ENCODE assay signal across 8 cellular contexts in genomic region chr19:19034204-19034624, GRCh38. TPM values are rescaled to one million over a fixed set of nuclear protein-coding genes. Genes with fewer than 3 reads are reported as not detected.
DNase-seq lines count a peak whose midpoint lies in the region; ATAC-seq and TF ChIP-seq lines count a peak whose summit lies in the region.

No MANE protein-coding gene starts in this region.

- no peak for TF ChIP-seq CTCF in WI38 (IDR thresholded peaks at IDR 0.05; ENCODE audit: low read depth, low read length)
- no peak for TF ChIP-seq CTCF in cardiac fibroblast (IDR thresholded peaks at IDR 0.05; ENCODE audit: low read depth, low read length)

- peak; percentile 35 for ATAC-seq in HG02884 (IDR thresholded peaks at IDR 0.05; ENCODE audit: unreplicated experiment)
- ATAC-seq in HG03108 (IDR thresholded peaks at IDR 0.05; ENCODE audit: unreplicated experiment) = no peak

- DNase-seq in Daoy (ENCODE audit: low read depth) = peak; percentile 91
- DNase-seq in NCI-H226 = peak; percentile 72
- peak; percentile 69 to 71 for DNase-seq in cardiac fibroblast (ENCODE audit: low read depth in 2 of 2)
- peak; percentile 74 for DNase-seq in left kidney (ENCODE audit: low read depth, low spot score)
- peak; percentile 74 for DNase-seq in stimulated activated CD4-positive, alpha-beta T cell treated with anti-CD3 and anti-CD28 coated beads, Interleukin-2, amount 100 ng/mL, for 4 hours (ENCODE audit: low read depth)

- H3K4me3 ChIP-seq in WI38 (ENCODE audit: low read depth, low read length) (peak overlapping the region; percentile 92), cardiac fibroblast (replicated peaks in 1 of 2; ENCODE audit: low read depth in 2 of 2, low read length in 2 of 2) (peak overlapping the region; percentile 75 to 92)

RNA-seq across cellular contexts. Expression of gene ARMC6, which starts 0.8 kb away (rescaled TPM):
- 82.6 and 91.8 TPM in 2 replicates for total RNA-seq in Daoy (2014; rRNA removed; shearing (Covaris generic))

RNA-seq across cellular contexts. Expression of gene SUGP2, which starts 0.9 kb away (rescaled TPM):
- 31.9 and 33.5 TPM in 2 replicates for total RNA-seq in Daoy (2014; rRNA removed; shearing (Covaris generic))

RNA-seq across cellular contexts. Expression of gene SLC25A42, which starts 29.6 kb away (rescaled TPM):
- 1.3 and 6.2 TPM in 2 replicates for total RNA-seq in Daoy (2014; rRNA removed; shearing (Covaris generic))
